In the genomic region with DNA sequence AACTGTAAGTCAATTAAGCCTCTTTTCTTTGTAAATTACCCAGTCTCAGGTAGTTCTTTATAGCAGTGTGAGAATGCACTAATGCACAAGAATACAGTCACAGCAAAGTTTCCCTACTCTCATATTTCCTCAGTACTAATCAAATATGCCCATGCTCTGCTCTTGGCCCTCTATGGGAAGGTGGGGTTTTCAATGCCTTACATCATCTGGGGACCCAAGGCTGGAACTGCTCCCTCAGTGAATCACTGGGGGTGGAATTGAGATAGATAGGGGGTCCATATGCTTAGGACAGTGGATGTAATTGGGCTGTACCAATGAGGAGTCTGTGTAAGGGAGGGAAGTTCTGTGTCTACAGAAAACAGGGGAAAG, we compare ENCODE assay signal across 14 cellular contexts. TPM values are rescaled to one million over a fixed set of nuclear protein-coding genes. Genes with fewer than 3 reads are reported as not detected.
"Had no signal": no experiment of that assay in that cellular context is flagged by ENCODE, and none has a peak within 500 bp of the region (broad histone marks: within the 10 kb centered on the region; RNA-seq: fewer than 3 reads in every experiment).

No MANE protein-coding gene starts in this region.

- H3K9me3 ChIP-seq: lower lobe of right lung had no signal

- H3K36me3 ChIP-seq: lower lobe of right lung had no signal

- H3K9me3 Mint-ChIP-seq: stimulated activated naive CD8-positive, alpha-beta T cell treated with anti-CD3 and anti-CD28 coated beads, Interleukin-15, amount 100 ng/mL, for 72 hours had no signal

- ATAC-seq: stimulated activated naive CD8-positive, alpha-beta T cell treated with anti-CD3 and anti-CD28 coated beads, Interleukin-15, amount 100 ng/mL, for 72 hours had no signal

- H3K27me3 Mint-ChIP-seq: activated naive CD8-positive, alpha-beta T cell; naive B cell; stimulated activated naive CD8-positive, alpha-beta T cell treated with anti-CD3 and anti-CD28 coated beads, Interleukin-15, amount 100 ng/mL, for 72 hours had no signal

- H3K4me3 Mint-ChIP-seq: activated naive CD8-positive, alpha-beta T cell; naive B cell; stimulated activated naive CD8-positive, alpha-beta T cell treated with anti-CD3 and anti-CD28 coated beads, Interleukin-15, amount 100 ng/mL, for 72 hours had no signal

- H3K4me1 Mint-ChIP-seq: naive B cell; stimulated activated naive CD8-positive, alpha-beta T cell treated with anti-CD3 and anti-CD28 coated beads, Interleukin-15, amount 100 ng/mL, for 72 hours had no signal

- DNase-seq: activated CD4-positive, alpha-beta T cell treated with anti-CD3 and anti-CD28 coated beads, Interleukin-2, amount 50 U/mL, for 4 hours; activated CD4-positive, CD25-positive, alpha-beta regulatory T cell treated with anti-CD3 and anti-CD28 coated beads, Interleukin-2, amount 50 U/mL, for 72 hours; activated effector memory CD4-positive, alpha-beta T cell treated with Interleukin-2 at 50 U/mL for 16 hours; activated T-cell treated with anti-CD3 and anti-CD28 coated beads, Interleukin-2, amount 50 U/mL, for 1 hour; hippocampal formation; kidney glomerular epithelial cell; lower lobe of right lung; naive B cell; stimulated activated CD4-positive, alpha-beta T cell treated with anti-CD3 and anti-CD28 coated beads, Interleukin-4, amount 100 ng/mL, for 24 hours; stimulated activated naive CD8-positive, alpha-beta T cell treated with anti-CD3 and anti-CD28 coated beads, Interleukin-15, amount 100 ng/mL, for 72 hours; trophoblast cell had no signal

- H3K27ac ChIP-seq: parathyroid adenoma had no signal

- H3K9ac ChIP-seq: parathyroid adenoma had no signal

- H3K4me3 ChIP-seq: lower lobe of right lung had no signal

- H3K27ac Mint-ChIP-seq: activated naive CD8-positive, alpha-beta T cell; naive B cell had no signal

- H3K4me1 ChIP-seq: parathyroid adenoma had no signal

- H3K36me3 Mint-ChIP-seq: activated naive CD8-positive, alpha-beta T cell; naive B cell had no signal

RNA-seq across cellular contexts. Expression of gene AKR1C2, which starts 57.3 kb away (rescaled TPM):
- total RNA-seq: T-helper 2 cell treated with Interferon-gamma antibody and Interleukin-4, amounts not matched to agents 100 ng/mL and 5 ng/mL, for 36 hours had no signal
